Comparison of ENCODE assay signal across 15 cellular contexts in genomic region chr3:46222435-46223161, GRCh38. TPM values are rescaled to one million over a fixed set of nuclear protein-coding genes. Genes with fewer than 3 reads are reported as not detected.
A peak's percentile ranks its signal among the peaks of the same experiment; 100 is the strongest.
DNase-seq lines count a peak whose midpoint lies in the region; ATAC-seq, FAIRE-seq and TF ChIP-seq lines count a peak whose summit lies in the region.
"Had no signal": no experiment of that assay in that cellular context is flagged by ENCODE, and none has a peak within 500 bp of the region (broad histone marks: within the 10 kb centered on the region; RNA-seq: fewer than 3 reads in every experiment).

No MANE protein-coding gene starts in this region.

- H3K9me3 ChIP-seq in GM12878 (replicated peaks; ENCODE audit: control insufficient read depth, insufficient read depth, low read length): peaks cover 2% of the 10 kb centered on the region; the same call in 2 of the 3 replicates
- H3K9me3 ChIP-seq in naive thymus-derived CD4-positive, alpha-beta T cell (ENCODE audit: control insufficient read depth in 2 of 3, low read length in 3 of 3): no peaks in the 10 kb centered on the region

- H3K27me3 ChIP-seq in GM12878 (replicated peaks in 1 of 2; ENCODE audit: control insufficient read depth in 2 of 2, insufficient read depth in 2 of 2, low read length in 1 of 2): no peaks in the 10 kb centered on the region; a peak in 1 of 4 replicates
- H3K27me3 ChIP-seq in naive thymus-derived CD4-positive, alpha-beta T cell (ENCODE audit: control insufficient read depth in 2 of 2, insufficient read depth in 2 of 2, low read length in 2 of 2): no peaks in the 10 kb centered on the region

- H3K27ac Mint-ChIP-seq in naive thymus-derived CD4-positive, alpha-beta T cell: no peak overlapping the region
- H3K27ac Mint-ChIP-seq: activated naive CD4-positive, alpha-beta T cell treated with anti-CD3 and anti-CD28 coated beads, Interleukin-2, amount 50 U/mL, for 24 hours had no signal

- H3K4me1 ChIP-seq in GM12878 (ENCODE audit: control insufficient read depth, insufficient read depth, low read length): peaks cover 29% of the 10 kb centered on the region
- H3K4me1 ChIP-seq in naive thymus-derived CD4-positive, alpha-beta T cell (ENCODE audit: control insufficient read depth in 2 of 2, insufficient read depth in 2 of 2, low read length in 2 of 2): no peaks in the 10 kb centered on the region

- peak; percentile 86 for DNase-seq in GF-D8 (lab: John Stamatoyannopoulos, UW)
- DNase-seq in NOMO-1 (lab: John Stamatoyannopoulos, UW; ENCODE audit: unreplicated experiment in 2 of 2): peak; percentile 85 to 98
- no peak for DNase-seq in GM12878 (ENCODE audit: low read depth, low spot score)
- DNase-seq in naive thymus-derived CD4-positive, alpha-beta T cell: no peak
- DNase-seq in A172 (ENCODE audit: low spot score): no peak
- no peak for DNase-seq in ecto neural progenitor cell (ENCODE audit: low spot score)
- no peak for DNase-seq in 8988T
- DNase-seq: activated CD4-positive, alpha-beta T cell treated with anti-CD3 and anti-CD28 coated beads for 1 hour; effector memory CD4-positive, alpha-beta T cell; foreskin fibroblast had no signal

- H4K20me1 ChIP-seq in GM12878 (ENCODE audit: control insufficient read depth, insufficient read depth): no peaks in the 10 kb centered on the region

- no peak overlapping the region for H3K4me2 ChIP-seq in GM12878 (ENCODE audit: control insufficient read depth, insufficient read depth)
- H3K4me2 ChIP-seq: smooth muscle cell had no signal

- H3K27ac ChIP-seq in GM12878 (ENCODE audit: control insufficient read depth, insufficient read depth): no peak overlapping the region
- no peak overlapping the region for H3K27ac ChIP-seq in naive thymus-derived CD4-positive, alpha-beta T cell (ENCODE audit: low read depth, low read length)

- no peak overlapping the region for H2AFZ ChIP-seq in GM12878 (ENCODE audit: control insufficient read depth, low read depth, low read length)

- H3K36me3 ChIP-seq in GM12878 (ENCODE audit: control insufficient read depth in 2 of 2, insufficient read depth in 2 of 2, low read length in 1 of 2): no peaks in the 10 kb centered on the region
- H3K36me3 ChIP-seq in naive thymus-derived CD4-positive, alpha-beta T cell (ENCODE audit: control insufficient read depth in 2 of 3, insufficient read depth in 3 of 3, low read length in 3 of 3): no peaks in the 10 kb centered on the region

- CTCF ChIA-PET in GM12878 (lab: Yijun Ruan, JAX): interaction anchor here (0.8 to 6.2 kb wide), 10 partner anchors 7 to 152 kb away, joined by 3 to 50 read pairs (median 4); partner anchors contain the start of genes CCR1 and CCR5
- CTCF ChIA-PET in naive thymus-derived CD4-positive, alpha-beta T cell (lab: Charles Lee): no interaction called here

- WGBS in GM12878 (ENCODE audit: insufficient coverage, insufficient replicate concordance, low lambda C conversion rate, missing lambda C conversion rate): 34% methylated on average over 7 of the region's 7 CpGs

- TF ChIP-seq RAD21 in GM12878 (IDR thresholded peaks at IDR 0.05; ENCODE audit: insufficient read depth, low read depth, low read length): no peak

- RAD21 ChIA-PET in GM12878 (lab: Charles Lee; ENCODE audit: unreplicated experiment): interaction anchor here (1.5 to 14.4 kb wide), 3 partner anchors 9 to 150 kb away, joined by 3 to 421 read pairs (median 4); partner anchors contain the start of gene CCR5

- no peak for FAIRE-seq in GM12878 (lab: Jason Lieb, UNC)

- no peak overlapping the region for H3K4me3 Mint-ChIP-seq in naive thymus-derived CD4-positive, alpha-beta T cell
- H3K4me3 Mint-ChIP-seq: activated naive CD4-positive, alpha-beta T cell treated with anti-CD3 and anti-CD28 coated beads, Interleukin-2, amount 50 U/mL, for 24 hours had no signal

- in situ Hi-C loops in GM12878 (cut with MboI): no loop called here

- no TSS peak for BruUV-seq in GM12878 (replicated peaks; lab: Mats Ljungman, UMichigan)

- no peak for TF ChIP-seq POLR2A in GM12878 (IDR thresholded peaks at IDR 0.05; ENCODE audit: low read depth, low read length)

- no peak for TF ChIP-seq CTCF in GM12878 (IDR thresholded peaks at IDR 0.05 in 2 of 3, conservative IDR thresholded peaks at IDR 0.05 in 1 of 3; ENCODE audit: control insufficient read depth in 2 of 3, extremely low read depth in 1 of 3, insufficient read depth in 1 of 3, low read depth in 3 of 3, low read length in 3 of 3)

- H3K9me3 Mint-ChIP-seq in naive thymus-derived CD4-positive, alpha-beta T cell: peaks cover 0 to 21% (median 7%) of the 10 kb centered on the region in 11 donors

- peaks cover 0 to 34% (median 0%) of the 10 kb centered on the region in 5 donors for H3K36me3 Mint-ChIP-seq in naive thymus-derived CD4-positive, alpha-beta T cell

- SMC1A ChIA-PET in GM12878 (lab: Charles Lee; ENCODE audit: uncharacterized antibody, unreplicated experiment): interaction anchor here (0.9 to 2.6 kb wide), 7 partner anchors 10 to 156 kb away, joined by 3 to 23 read pairs (median 6); partner anchors contain the start of genes CCR1 and CCR5

- H3K4me3 ChIP-seq in GM12878: no peak overlapping the region
- no peak overlapping the region for H3K4me3 ChIP-seq in naive thymus-derived CD4-positive, alpha-beta T cell (ENCODE audit: low read length)
- H3K4me3 ChIP-seq: smooth muscle cell had no signal

- POLR2A ChIA-PET in GM12878 (lab: Charles Lee): interaction anchor here (1.0 kb wide), 1 partner anchor 133 kb away, joined by 3 read pairs; no protein-coding TSS in a partner anchor
- POLR2A ChIA-PET in naive thymus-derived CD4-positive, alpha-beta T cell (lab: Charles Lee): no interaction called here

- TF ChIP-seq EP300 in GM12878 (IDR thresholded peaks at IDR 0.05; ENCODE audit: borderline replicate concordance in 1 of 2, control insufficient read depth in 1 of 2, low read depth in 2 of 2, low read length in 2 of 2): no peak

- H3K79me2 ChIP-seq in GM12878 (ENCODE audit: control insufficient read depth, insufficient read depth, low read length): no peaks in the 10 kb centered on the region

- intact Hi-C loops in GM12878 (cut with micrococcal nuclease; ENCODE audit: unreplicated experiment): no loop called here
- intact Hi-C loops in naive thymus-derived CD4-positive, alpha-beta T cell (cut with micrococcal nuclease): no loop called here

- ATAC-seq in GM12878 (peak; percentile 47), GM19351 (IDR thresholded peaks at IDR 0.05; ENCODE audit: unreplicated experiment) (no peak)
- peak; percentile 72 for ATAC-seq in naive thymus-derived CD4-positive, alpha-beta T cell

- peaks cover 0 to 78% (median 0%) of the 10 kb centered on the region in 5 donors for H3K27me3 Mint-ChIP-seq in naive thymus-derived CD4-positive, alpha-beta T cell

- peaks cover 0 to 19% (median 0%) of the 10 kb centered on the region in 7 donors for H3K4me1 Mint-ChIP-seq in naive thymus-derived CD4-positive, alpha-beta T cell
- H3K4me1 Mint-ChIP-seq: activated naive CD4-positive, alpha-beta T cell treated with anti-CD3 and anti-CD28 coated beads, Interleukin-2, amount 50 U/mL, for 24 hours had no signal

- H3K9ac ChIP-seq in GM12878 (ENCODE audit: control insufficient read depth, insufficient read depth, low read length): no peak overlapping the region

TF ChIP-seq in GM12878, 131 proteins besides CTCF, POLR2A, EP300 and RAD21 (continues in another document):
- TF ChIP-seq IKZF2 (IDR thresholded peaks at IDR 0.05): peak; percentile 46 to 70; a peak in 2 of 4 replicates

RNA-seq across cellular contexts. Expression of gene CCR1, which starts 14.5 kb away (rescaled TPM):
- 5.2 and 5.5 TPM in 2 replicates for total RNA-seq in GM12878 (2013; cell fraction: nucleolus; rRNA removed)
- 8.3 and 10.1 TPM in 2 replicates for total RNA-seq in GM12878 (2014; rRNA removed)
- 9.6 TPM in 2 replicates for total RNA-seq in GM12878 (2014; rRNA removed; fragmentation: Illumina TruSeq; extraction: Trizol)
- total RNA-seq in GM12878 (2021): 6.4 and 7.3 TPM in 2 replicates
- 4.3 TPM for polyA plus RNA-seq in GM12878 (2011; ENCODE audit: low read depth)
- polyA plus RNA-seq in GM12878 (2011; rRNA removed): 8.8 and 9.5 TPM in 2 replicates
- polyA plus RNA-seq in GM12878 (2011; cell fraction: cytosol; rRNA removed): 7.1 and 7.3 TPM in 2 replicates
- polyA plus RNA-seq in GM12878 (2011; cell fraction: nucleus; rRNA removed): 3.9 TPM in 2 replicates
- polyA plus RNA-seq in GM12878 (2012): 4.4 and 7.3 TPM in 2 replicates
- polyA plus RNA-seq in GM12878 (2014; fragmentation: Illumina TruSeq; extraction: Trizol): 11.0 and 13.2 TPM in 2 replicates
- polyA plus RNA-seq in GM12878 (2014; fragmentation: Nextera tagmentation; extraction: Ambion mirVana): 1 to 10 TPM; 3.4 to 3.7 TPM
- polyA plus RNA-seq in GM12878 (2014; rRNA removed): 6.4 and 8.2 TPM in 2 replicates
- polyA plus RNA-seq in GM12878 (2016; fragmentation: Nextera tagmentation; extraction: Ambion mirVana): 1 to 10 TPM; 2.3 to 3.6 TPM
- 11.1 and 14.2 TPM in 2 replicates for polyA minus RNA-seq in GM12878 (2011; rRNA and poly(A)+ RNA removed)
- polyA minus RNA-seq in GM12878 (2011; cell fraction: cytosol; rRNA and poly(A)+ RNA removed): 1.9 and 2.8 TPM in 2 replicates
- polyA minus RNA-seq in GM12878 (2011; cell fraction: nucleus; rRNA and poly(A)+ RNA removed): 5.4 and 8.6 TPM in 2 replicates
- total RNA-seq in naive thymus-derived CD4-positive, alpha-beta T cell: 10 to 100 TPM in 2 of 5 experiments, 1 to 10 TPM in 3; 2.2 to 27.6 (median 4.5) TPM
- polyA plus RNA-seq in naive thymus-derived CD4-positive, alpha-beta T cell: under 1 TPM; 0.08 to 0.09 TPM
- not detected in 2 replicates for total RNA-seq in A172 (2014; rRNA removed; shearing (Covaris generic))
- total RNA-seq: smooth muscle cell had no signal

RNA-seq across cellular contexts. Expression of gene CCR3, which starts 19.7 kb away (rescaled TPM):
- 0.42 and 0.54 TPM in 2 replicates for total RNA-seq in GM12878 (2013; cell fraction: nucleolus; rRNA removed)
- total RNA-seq in GM12878 (2014; rRNA removed) (0.23 and 0.65 TPM in 2 replicates), GM12878 (2014; rRNA removed; fragmentation: Illumina TruSeq; extraction: Trizol) (0.27 and 0.60 TPM in 2 replicates), GM12878 (2021) (0.41 and 0.66 TPM in 2 replicates)
- not detected for polyA plus RNA-seq in GM12878 (2011; ENCODE audit: low read depth)
- polyA plus RNA-seq in GM12878 (2011; rRNA removed) (not detected in 2 replicates), GM12878 (2014; fragmentation: Illumina TruSeq; extraction: Trizol) (0.65 and 0.78 TPM in 2 replicates), GM12878 (2014; fragmentation: Nextera tagmentation; extraction: Ambion mirVana) (under 1 TPM; 0.53 TPM), GM12878 (2014; rRNA removed) (0.58 TPM in 2 replicates), GM12878 (2016; fragmentation: Nextera tagmentation; extraction: Ambion mirVana) (under 1 TPM; 0.13 to 0.20 TPM)
- 0.05 and 0.06 TPM in 2 replicates for polyA plus RNA-seq in GM12878 (2011; cell fraction: cytosol; rRNA removed)
- not detected in 2 replicates for polyA plus RNA-seq in GM12878 (2011; cell fraction: nucleus; rRNA removed)
- 0.19 and 0.27 TPM in 2 replicates for polyA plus RNA-seq in GM12878 (2012)
- not detected in 2 replicates for polyA minus RNA-seq in GM12878 (2011; rRNA and poly(A)+ RNA removed)
- polyA minus RNA-seq in GM12878 (2011; cell fraction: cytosol; rRNA and poly(A)+ RNA removed): not detected in 2 replicates
- not detected in 2 replicates for polyA minus RNA-seq in GM12878 (2011; cell fraction: nucleus; rRNA and poly(A)+ RNA removed)
- 1 to 10 TPM in 2 of 5 experiments, under 1 TPM in 1, not detected in 2; 0.17 to 7.4 (median 2.4) TPM for total RNA-seq in naive thymus-derived CD4-positive, alpha-beta T cell
- polyA plus RNA-seq in naive thymus-derived CD4-positive, alpha-beta T cell: not detected
- total RNA-seq in A172 (2014; rRNA removed; shearing (Covaris generic)): not detected in 2 replicates
- total RNA-seq: mesenteric fat pad, osteoblast, smooth muscle cell had no signal
- polyA plus RNA-seq: smooth muscle cell had no signal

Comparison
In these comparisons a context has a peak if more than half of its experiments do, and no peak if none do; other contexts are left out.
1. DNase-seq: peak in GF-D8 (single experiment) and NOMO-1 (2 of 2); none in GM12878 (single experiment), naive thymus-derived CD4-positive, alpha-beta T cell (0 of 9), A172 (single experiment), ecto neural progenitor cell (single experiment) and 8988T (single experiment).